Comparison of ENCODE assay signal across 8 cellular contexts in genomic region chr22:30668306-30668655, GRCh38. TPM values are rescaled to one million over a fixed set of nuclear protein-coding genes. Genes with fewer than 3 reads are reported as not detected.
DNase-seq lines count a peak whose midpoint lies in the region; ATAC-seq and TF ChIP-seq lines count a peak whose summit lies in the region.

No MANE protein-coding gene starts in this region.

- peaks cover 25% of the 10 kb centered on the region for H3K4me1 Mint-ChIP-seq in T-helper 17 cell
- peaks cover 33% of the 10 kb centered on the region for H3K4me1 Mint-ChIP-seq in stimulated activated naive CD8-positive, alpha-beta T cell treated with anti-CD3 and anti-CD28 coated beads, Interleukin-15, amount 100 ng/mL, for 72 hours

- H3K9me3 ChIP-seq in SK-N-SH (no peaks in the 10 kb centered on the region), T-helper 17 cell (ENCODE audit: control insufficient read depth, low read length, poor library complexity, severe bottlenecking) (no peaks in the 10 kb centered on the region)

- peak overlapping the region; percentile 74 for H3K4me2 ChIP-seq in SK-N-SH

- POLR2A ChIA-PET in SK-N-SH (lab: Yijun Ruan, JAX) = interaction anchor here (0.5 kb wide), 1 partner anchor 70 kb away, joined by 3 read pairs; no protein-coding TSS in a partner anchor

- H3K27me3 Mint-ChIP-seq in T-helper 17 cell = no peaks in the 10 kb centered on the region
- H3K27me3 Mint-ChIP-seq in stimulated activated naive CD8-positive, alpha-beta T cell treated with anti-CD3 and anti-CD28 coated beads, Interleukin-15, amount 100 ng/mL, for 72 hours = peaks cover 10% of the 10 kb centered on the region

- peak overlapping the region; percentile 40 to 52; a peak in 3 of 4 replicates for H3K27ac ChIP-seq in SK-N-SH (ENCODE audit: low read depth in 2 of 2, low read length in 1 of 2)

- peak overlapping the region; percentile 65 to 71 for H3K4me3 ChIP-seq in SK-N-SH (ENCODE audit: low read depth in 2 of 2, low read length in 1 of 2)
- H3K4me3 ChIP-seq in iPS-11a (ENCODE audit: low read depth, low read length) = peak overlapping the region; percentile 71

- TF ChIP-seq EP300 in SK-N-SH (IDR thresholded peaks at IDR 0.05; ENCODE audit: borderline replicate concordance in 1 of 2, low read depth in 1 of 2, low read length in 1 of 2) = no peak

- H3K9me2 ChIP-seq in SK-N-SH = no peaks in the 10 kb centered on the region

- WGBS in SK-N-SH (ENCODE audit: low lambda C conversion rate) = 53% methylated on average over 10 of the region's 15 CpGs

- H4K20me1 ChIP-seq in SK-N-SH (ENCODE audit: insufficient read depth) = no peaks in the 10 kb centered on the region

- no peaks in the 10 kb centered on the region for H3K27me3 ChIP-seq in SK-N-SH (ENCODE audit: insufficient read depth)

- no peak for TF ChIP-seq CTCF in SK-N-SH (IDR thresholded peaks at IDR 0.05)

- no peaks in the 10 kb centered on the region for H3K36me3 ChIP-seq in SK-N-SH (replicated peaks in 1 of 2; ENCODE audit: control insufficient read depth in 1 of 2, insufficient read depth in 2 of 2, low read length in 1 of 2)

- H3K36me3 Mint-ChIP-seq in T-helper 17 cell (ENCODE audit: low read depth) = no peaks in the 10 kb centered on the region

- H2AFZ ChIP-seq in SK-N-SH (ENCODE audit: low read depth) = peak overlapping the region; percentile 96

- CTCF ChIA-PET in SK-N-SH (lab: Yijun Ruan, JAX) = interaction anchor here (1.1 to 2.6 kb wide), 7 partner anchors 11 to 87 kb away, joined by 3 to 13 read pairs (median 5); partner anchors contain the start of gene OSBP2

- H3K79me2 ChIP-seq in SK-N-SH (ENCODE audit: insufficient read depth) = peaks cover 16% of the 10 kb centered on the region; the same call in 1 of the 2 replicates

- no peak; the same call in 1 of the 3 replicates for ATAC-seq in SK-N-SH treated with all-trans-retinoic acid at 6 μM for 48 hours
- no peak for ATAC-seq in T-helper 17 cell
- ATAC-seq in stimulated activated naive CD8-positive, alpha-beta T cell treated with anti-CD3 and anti-CD28 coated beads, Interleukin-15, amount 100 ng/mL, for 72 hours = no peak
- ATAC-seq in GM21723 (IDR thresholded peaks at IDR 0.05; ENCODE audit: unreplicated experiment) = no peak

- H3F3A ChIP-seq in SK-N-SH (replicated peaks; ENCODE audit: insufficient read depth) = no peaks in the 10 kb centered on the region

- H3K9me3 Mint-ChIP-seq in stimulated activated naive CD8-positive, alpha-beta T cell treated with anti-CD3 and anti-CD28 coated beads, Interleukin-15, amount 100 ng/mL, for 72 hours = no peaks in the 10 kb centered on the region

- peaks cover 0 to 12% of the 10 kb centered on the region in 2 experiments; a peak in 2 of 4 replicates for H3K4me1 ChIP-seq in SK-N-SH (ENCODE audit: control insufficient read depth in 1 of 2, insufficient read depth in 2 of 2, low read depth in 1 of 2, low read length in 1 of 2)

- H3K4me3 Mint-ChIP-seq in T-helper 17 cell = peak overlapping the region; percentile 94
- peak overlapping the region; percentile 92 to 99 for H3K4me3 Mint-ChIP-seq in stimulated activated naive CD8-positive, alpha-beta T cell treated with anti-CD3 and anti-CD28 coated beads, Interleukin-15, amount 100 ng/mL, for 72 hours

- TF ChIP-seq RAD21 in SK-N-SH (IDR thresholded peaks at IDR 0.05; ENCODE audit: low read length) = no peak

- DNase-seq in SK-N-SH (no peak), T-helper 17 cell (no peak), NCI-H2171 (lab: John Stamatoyannopoulos, UW) (no peak), GM03348 (ENCODE audit: low spot score) (no peak)
- DNase-seq in stimulated activated naive CD8-positive, alpha-beta T cell treated with anti-CD3 and anti-CD28 coated beads, Interleukin-15, amount 100 ng/mL, for 72 hours = no peak

- peak overlapping the region; percentile 70 for H3K9ac ChIP-seq in SK-N-SH

- peak overlapping the region; percentile 91 for H3K27ac Mint-ChIP-seq in T-helper 17 cell
- H3K27ac Mint-ChIP-seq in stimulated activated naive CD8-positive, alpha-beta T cell treated with anti-CD3 and anti-CD28 coated beads, Interleukin-15, amount 100 ng/mL, for 72 hours = peak overlapping the region in 1 of 2 donors; percentile 62

TF ChIP-seq in SK-N-SH, 30 proteins besides CTCF, POLR2A, EP300 and RAD21 (continues in another document):
- no peak for TF ChIP-seq JUND (IDR thresholded peaks at IDR 0.05)
- TF ChIP-seq SMC3 (IDR thresholded peaks at IDR 0.05; ENCODE audit: low read depth, low read length) = no peak
- TF ChIP-seq RXRA (IDR thresholded peaks at IDR 0.05; ENCODE audit: borderline replicate concordance, low read depth) = no peak
- TF ChIP-seq ZBTB33 (IDR thresholded peaks at IDR 0.05; ENCODE audit: borderline replicate concordance, low read depth) = no peak
- TF ChIP-seq FOSL2 (IDR thresholded peaks at IDR 0.05; ENCODE audit: borderline replicate concordance, low read depth) = no peak
- no peak for TF ChIP-seq IRF3 (IDR thresholded peaks at IDR 0.05; ENCODE audit: low read depth, low read length)
- no peak for TF ChIP-seq FOXM1 (IDR thresholded peaks at IDR 0.05; ENCODE audit: low read depth)
- TF ChIP-seq EZH2phosphoT487 (IDR thresholded peaks at IDR 0.05; ENCODE audit: borderline replicate concordance, low read depth) = no peak

TF ChIP-seq in SK-N-SH treated with all-trans-retinoic acid at 6 μM for 48 hours, 23 proteins besides CTCF, POLR2A, EP300 and RAD21 (continues in another document):
- TF ChIP-seq ZC3H10 (CRISPR knock-in tag; IDR thresholded peaks at IDR 0.05) (no peak), BACH2 (CRISPR knock-in tag; IDR thresholded peaks at IDR 0.05; ENCODE audit: borderline replicate concordance) (no peak), SNAI2 (CRISPR knock-in tag; IDR thresholded peaks at IDR 0.05) (no peak), CSRNP3 (CRISPR knock-in tag; IDR thresholded peaks at IDR 0.05) (no peak), ZFP30 (CRISPR knock-in tag; IDR thresholded peaks at IDR 0.05) (no peak), ZNF8 (CRISPR knock-in tag; IDR thresholded peaks at IDR 0.05) (no peak), ZNF70 (CRISPR knock-in tag; IDR thresholded peaks at IDR 0.05) (no peak), CSDC2 (CRISPR knock-in tag; IDR thresholded peaks at IDR 0.05) (no peak), ESRRG (CRISPR knock-in tag; IDR thresholded peaks at IDR 0.05) (no peak), ZNF565 (CRISPR knock-in tag; conservative IDR thresholded peaks at IDR 0.05; ENCODE audit: low read depth) (no peak), PATZ1 (CRISPR knock-in tag; IDR thresholded peaks at IDR 0.05; ENCODE audit: borderline replicate concordance) (no peak), ARNTL (CRISPR knock-in tag; IDR thresholded peaks at IDR 0.05; ENCODE audit: borderline replicate concordance, low read depth) (no peak)
- TF ChIP-seq, protein P1, sequence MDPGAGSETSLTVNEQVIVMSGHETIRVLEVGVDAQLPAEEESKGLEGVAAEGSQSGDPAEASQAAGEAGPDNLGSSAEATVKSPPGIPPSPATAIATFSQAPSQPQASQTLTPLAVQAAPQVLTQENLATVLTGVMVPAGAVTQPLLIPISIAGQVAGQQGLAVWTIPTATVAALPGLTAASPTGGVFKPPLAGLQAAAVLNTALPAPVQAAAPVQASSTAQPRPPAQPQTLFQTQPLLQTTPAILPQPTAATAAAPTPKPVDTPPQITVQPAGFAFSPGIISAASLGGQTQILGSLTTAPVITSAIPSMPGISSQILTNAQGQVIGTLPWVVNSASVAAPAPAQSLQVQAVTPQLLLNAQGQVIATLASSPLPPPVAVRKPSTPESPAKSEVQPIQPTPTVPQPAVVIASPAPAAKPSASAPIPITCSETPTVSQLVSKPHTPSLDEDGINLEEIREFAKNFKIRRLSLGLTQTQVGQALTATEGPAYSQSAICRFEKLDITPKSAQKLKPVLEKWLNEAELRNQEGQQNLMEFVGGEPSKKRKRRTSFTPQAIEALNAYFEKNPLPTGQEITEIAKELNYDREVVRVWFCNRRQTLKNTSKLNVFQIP (CRISPR knock-in tag; IDR thresholded peaks at IDR 0.05; ENCODE audit: borderline replicate concordance, low read depth) = no peak

RNA-seq across cellular contexts. Expression of gene DUSP18, which starts 0.6 kb away (rescaled TPM):
- polyA plus RNA-seq in SK-N-SH (2012; rRNA removed) = 11.7 and 13.9 TPM in 2 replicates
- 5.2 and 7.8 TPM in 2 replicates for polyA plus RNA-seq in SK-N-SH (2012; cell fraction: cytosol; rRNA removed)
- polyA plus RNA-seq in SK-N-SH (2012; cell fraction: nucleus; rRNA removed) = 15.7 and 26.5 TPM in 2 replicates
- total RNA-seq in T-helper 17 cell = 10 to 100 TPM; 10.3 to 11.0 TPM

RNA-seq across cellular contexts. Expression of gene OSBP2, which starts 26.4 kb away (rescaled TPM):
- polyA plus RNA-seq in SK-N-SH (2012; rRNA removed) = 2.6 and 3.1 TPM in 2 replicates
- polyA plus RNA-seq in SK-N-SH (2012; cell fraction: cytosol; rRNA removed) = 1.5 and 2.4 TPM in 2 replicates
- polyA plus RNA-seq in SK-N-SH (2012; cell fraction: nucleus; rRNA removed) = 4.3 and 4.6 TPM in 2 replicates
- total RNA-seq in T-helper 17 cell = 1 to 10 TPM; 1.1 to 9.4 TPM

RNA-seq across cellular contexts. Expression of gene SLC35E4, which starts 32.7 kb away (rescaled TPM):
- 2.8 and 2.9 TPM in 2 replicates for polyA plus RNA-seq in SK-N-SH (2012; rRNA removed)
- 1.7 and 2.9 TPM in 2 replicates for polyA plus RNA-seq in SK-N-SH (2012; cell fraction: cytosol; rRNA removed)
- polyA plus RNA-seq in SK-N-SH (2012; cell fraction: nucleus; rRNA removed) = 3.3 and 3.9 TPM in 2 replicates
- total RNA-seq in T-helper 17 cell = 1 to 10 TPM; 3.8 to 5.7 TPM
